1 cellular context compared by ENCODE assay signal in the genomic region with DNA sequence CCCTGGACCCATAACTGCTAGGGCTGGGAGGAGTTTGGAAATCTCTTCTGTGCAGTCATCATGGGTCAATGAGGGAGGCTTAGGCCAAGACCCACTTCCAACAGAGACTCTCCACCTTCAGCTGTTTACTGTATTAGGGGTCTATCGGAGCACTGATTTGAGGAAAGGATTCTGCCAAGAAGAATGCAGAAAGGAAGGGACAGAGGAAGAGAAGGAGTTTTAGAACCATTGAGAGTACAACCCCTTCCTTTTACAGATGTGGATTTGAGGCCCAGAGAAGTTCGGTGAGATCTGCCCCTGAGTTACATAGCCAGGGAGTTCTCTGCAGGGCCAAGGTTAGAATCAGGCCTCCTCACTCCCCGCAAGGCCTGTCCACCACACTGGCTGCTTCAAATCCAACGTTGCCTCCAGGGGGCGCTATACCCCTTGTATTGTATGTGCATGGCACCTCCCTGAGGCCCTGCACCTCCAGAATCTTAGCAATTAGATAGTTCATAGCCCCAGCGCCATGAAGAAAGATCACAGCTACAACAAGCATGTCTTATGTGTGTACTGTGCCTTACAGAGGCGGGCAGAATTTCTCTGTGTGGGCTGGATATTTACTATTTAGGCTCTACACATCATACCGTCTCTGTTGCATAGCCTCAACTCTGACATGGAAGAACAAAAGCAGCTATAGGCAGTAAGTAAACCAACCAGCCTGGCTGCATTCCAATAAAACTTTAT.
TF ChIP-seq lines count a peak whose summit lies in the region.

No MANE protein-coding gene starts in this region.

TF ChIP-seq in K562, 482 proteins besides CTCF, POLR2A, EP300 and RAD21 (continued from another document):
- TF ChIP-seq, protein P1, sequence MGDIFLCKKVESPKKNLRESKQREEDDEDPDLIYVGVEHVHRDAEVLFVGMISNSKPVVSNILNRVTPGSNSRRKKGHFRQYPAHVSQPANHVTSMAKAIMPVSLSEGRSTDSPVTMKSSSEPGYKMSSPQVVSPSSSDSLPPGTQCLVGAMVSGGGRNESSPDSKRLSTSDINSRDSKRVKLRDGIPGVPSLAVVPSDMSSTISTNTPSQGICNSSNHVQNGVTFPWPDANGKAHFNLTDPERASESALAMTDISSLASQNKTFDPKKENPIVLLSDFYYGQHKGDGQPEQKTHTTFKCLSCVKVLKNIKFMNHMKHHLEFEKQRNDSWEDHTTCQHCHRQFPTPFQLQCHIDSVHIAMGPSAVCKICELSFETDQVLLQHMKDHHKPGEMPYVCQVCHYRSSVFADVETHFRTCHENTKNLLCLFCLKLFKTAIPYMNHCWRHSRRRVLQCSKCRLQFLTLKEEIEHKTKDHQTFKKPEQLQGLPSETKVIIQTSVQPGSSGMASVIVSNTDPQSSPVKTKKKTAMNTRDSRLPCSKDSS (IDR thresholded peaks at IDR 0.05; ENCODE audit: low read depth, partially characterized antibody) = no peak
- TF ChIP-seq, protein P2, sequence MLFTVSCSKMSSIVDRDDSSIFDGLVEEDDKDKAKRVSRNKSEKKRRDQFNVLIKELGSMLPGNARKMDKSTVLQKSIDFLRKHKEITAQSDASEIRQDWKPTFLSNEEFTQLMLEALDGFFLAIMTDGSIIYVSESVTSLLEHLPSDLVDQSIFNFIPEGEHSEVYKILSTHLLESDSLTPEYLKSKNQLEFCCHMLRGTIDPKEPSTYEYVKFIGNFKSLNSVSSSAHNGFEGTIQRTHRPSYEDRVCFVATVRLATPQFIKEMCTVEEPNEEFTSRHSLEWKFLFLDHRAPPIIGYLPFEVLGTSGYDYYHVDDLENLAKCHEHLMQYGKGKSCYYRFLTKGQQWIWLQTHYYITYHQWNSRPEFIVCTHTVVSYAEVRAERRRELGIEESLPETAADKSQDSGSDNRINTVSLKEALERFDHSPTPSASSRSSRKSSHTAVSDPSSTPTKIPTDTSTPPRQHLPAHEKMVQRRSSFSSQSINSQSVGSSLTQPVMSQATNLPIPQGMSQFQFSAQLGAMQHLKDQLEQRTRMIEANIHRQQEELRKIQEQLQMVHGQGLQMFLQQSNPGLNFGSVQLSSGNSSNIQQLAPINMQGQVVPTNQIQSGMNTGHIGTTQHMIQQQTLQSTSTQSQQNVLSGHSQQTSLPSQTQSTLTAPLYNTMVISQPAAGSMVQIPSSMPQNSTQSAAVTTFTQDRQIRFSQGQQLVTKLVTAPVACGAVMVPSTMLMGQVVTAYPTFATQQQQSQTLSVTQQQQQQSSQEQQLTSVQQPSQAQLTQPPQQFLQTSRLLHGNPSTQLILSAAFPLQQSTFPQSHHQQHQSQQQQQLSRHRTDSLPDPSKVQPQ (CRISPR knock-in tag; IDR thresholded peaks at IDR 0.05; ENCODE audit: borderline replicate concordance) = no peak
- peak in 1 of 2 experiments; percentile 48; a peak in 1 of 4 replicates for TF ChIP-seq SRF (CRISPR knock-in tag; IDR thresholded peaks at IDR 0.05)
- no peak for TF ChIP-seq HCFC1 (IDR thresholded peaks at IDR 0.05; ENCODE audit: low read depth, low read length)
- TF ChIP-seq ZFP36 (IDR thresholded peaks at IDR 0.05; ENCODE audit: low read depth, low read length, partially characterized antibody) = peak; percentile 13
- TF ChIP-seq HMG20A (CRISPR knock-in tag; conservative IDR thresholded peaks at IDR 0.05) = no peak
- TF ChIP-seq SMC3 (conservative IDR thresholded peaks at IDR 0.05; ENCODE audit: insufficient read depth, low read depth, low read length) = peak; percentile 87
- TF ChIP-seq PTRF (tag; IDR thresholded peaks at IDR 0.05) = no peak
- TF ChIP-seq TARDBP (IDR thresholded peaks at IDR 0.05) = no peak
- TF ChIP-seq KLF16 (IDR thresholded peaks at IDR 0.05) = peak; percentile 32; the same call in 1 of the 2 replicates
- TF ChIP-seq, protein P3, sequence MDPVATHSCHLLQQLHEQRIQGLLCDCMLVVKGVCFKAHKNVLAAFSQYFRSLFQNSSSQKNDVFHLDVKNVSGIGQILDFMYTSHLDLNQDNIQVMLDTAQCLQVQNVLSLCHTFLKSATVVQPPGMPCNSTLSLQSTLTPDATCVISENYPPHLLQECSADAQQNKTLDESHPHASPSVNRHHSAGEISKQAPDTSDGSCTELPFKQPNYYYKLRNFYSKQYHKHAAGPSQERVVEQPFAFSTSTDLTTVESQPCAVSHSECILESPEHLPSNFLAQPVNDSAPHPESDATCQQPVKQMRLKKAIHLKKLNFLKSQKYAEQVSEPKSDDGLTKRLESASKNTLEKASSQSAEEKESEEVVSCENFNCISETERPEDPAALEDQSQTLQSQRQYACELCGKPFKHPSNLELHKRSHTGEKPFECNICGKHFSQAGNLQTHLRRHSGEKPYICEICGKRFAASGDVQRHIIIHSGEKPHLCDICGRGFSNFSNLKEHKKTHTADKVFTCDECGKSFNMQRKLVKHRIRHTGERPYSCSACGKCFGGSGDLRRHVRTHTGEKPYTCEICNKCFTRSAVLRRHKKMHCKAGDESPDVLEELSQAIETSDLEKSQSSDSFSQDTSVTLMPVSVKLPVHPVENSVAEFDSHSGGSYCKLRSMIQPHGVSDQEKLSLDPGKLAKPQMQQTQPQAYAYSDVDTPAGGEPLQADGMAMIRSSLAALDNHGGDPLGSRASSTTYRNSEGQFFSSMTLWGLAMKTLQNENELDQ (CRISPR knock-in tag; IDR thresholded peaks at IDR 0.05; ENCODE audit: borderline replicate concordance) = 0 out of 2 replicates have a peak, but pooled peaks have one; percentile 47
- peak; percentile 80; the same call in 1 of the 2 replicates for TF ChIP-seq STAG1 (CRISPR knock-in tag; IDR thresholded peaks at IDR 0.05; ENCODE audit: borderline replicate concordance)
- TF ChIP-seq GTF2F1 (IDR thresholded peaks at IDR 0.05; ENCODE audit: low read depth, low read length) = no peak
- TF ChIP-seq, protein P4, sequence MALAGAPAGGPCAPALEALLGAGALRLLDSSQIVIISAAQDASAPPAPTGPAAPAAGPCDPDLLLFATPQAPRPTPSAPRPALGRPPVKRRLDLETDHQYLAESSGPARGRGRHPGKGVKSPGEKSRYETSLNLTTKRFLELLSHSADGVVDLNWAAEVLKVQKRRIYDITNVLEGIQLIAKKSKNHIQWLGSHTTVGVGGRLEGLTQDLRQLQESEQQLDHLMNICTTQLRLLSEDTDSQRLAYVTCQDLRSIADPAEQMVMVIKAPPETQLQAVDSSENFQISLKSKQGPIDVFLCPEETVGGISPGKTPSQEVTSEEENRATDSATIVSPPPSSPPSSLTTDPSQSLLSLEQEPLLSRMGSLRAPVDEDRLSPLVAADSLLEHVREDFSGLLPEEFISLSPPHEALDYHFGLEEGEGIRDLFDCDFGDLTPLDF (CRISPR knock-in tag; IDR thresholded peaks at IDR 0.05) = no peak
